ENCODE assay signal across 16 cellular contexts in the genomic region with DNA sequence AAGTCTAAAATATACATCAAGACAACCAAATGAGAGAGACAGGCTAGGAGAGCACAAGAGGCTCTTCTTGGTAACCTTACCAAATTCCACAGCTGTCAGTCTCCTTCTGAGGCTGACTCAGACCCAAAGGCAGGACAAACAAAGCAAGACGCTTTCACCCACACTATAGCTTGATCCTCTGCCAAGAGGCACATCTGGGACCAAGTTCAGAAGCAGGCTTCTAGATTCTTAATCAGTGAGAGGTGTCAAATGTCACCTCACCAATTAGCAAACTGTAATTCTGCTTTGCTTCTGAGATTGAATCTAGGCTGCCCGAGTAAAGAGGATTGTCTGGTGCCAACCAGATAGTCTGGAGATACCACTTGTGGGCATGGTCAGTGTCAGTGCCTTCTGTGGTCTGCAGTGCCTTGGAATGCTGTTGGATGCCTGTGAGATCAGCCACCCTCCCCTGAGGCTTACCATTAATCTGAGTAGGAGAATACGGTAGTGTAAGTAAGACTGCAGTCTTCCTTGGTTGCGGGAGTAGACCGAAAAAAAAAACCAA.
DNase-seq lines count a peak whose midpoint lies in the region; ATAC-seq and TF ChIP-seq lines count a peak whose summit lies in the region.
"Had no signal": no experiment of that assay in that cellular context is flagged by ENCODE, and none has a peak within 500 bp of the region (broad histone marks: within the 10 kb centered on the region; RNA-seq: fewer than 3 reads in every experiment).

No MANE protein-coding gene starts in this region.

- no peak overlapping the region for H2BK5ac ChIP-seq in mesenchymal stem cell (ENCODE audit: low read depth, low read length, poor library complexity, severe bottlenecking)

- no peaks in the 10 kb centered on the region for H3K9me3 ChIP-seq in mesenchymal stem cell (ENCODE audit: control insufficient read depth, low read length)

- 18% methylated on average over 2 of the region's 5 CpGs for WGBS in mesenchymal stem cell

- no peak overlapping the region for H3K4me2 ChIP-seq in mesenchymal stem cell (ENCODE audit: low read length, poor library complexity, severe bottlenecking)

- no peak overlapping the region for H3K4ac ChIP-seq in mesenchymal stem cell (ENCODE audit: low read depth in 1 of 2, low read length in 2 of 2)

- H2BK15ac ChIP-seq in mesenchymal stem cell (ENCODE audit: low read depth, poor library complexity, severe bottlenecking): no peak overlapping the region

- H3K9me3 Mint-ChIP-seq in stimulated activated naive CD8-positive, alpha-beta T cell treated with anti-CD3 and anti-CD28 coated beads, Interleukin-15, amount 100 ng/mL, for 72 hours: peaks cover 0 to 13% of the 10 kb centered on the region in 2 donors
- H3K9me3 Mint-ChIP-seq: activated CD4-positive, alpha-beta memory T cell treated with anti-CD3 and anti-CD28 coated beads, Interleukin-2, amount 10 ng/mL, durations not matched to agents 7 days and 5 days had no signal

- DNase-seq in COLO829 (ENCODE audit: low spot score) (peak; percentile 73), LHCN-M2 (ENCODE audit: low read depth) (peak; percentile 97), astrocyte of the cerebellum (ENCODE audit: low read depth) (peak; percentile 24), mesenchymal stem cell (peak; percentile 41), middle frontal gyrus (ENCODE audit: extremely low spot score, low spot score) (no peak)
- no peak for DNase-seq in stimulated activated naive CD8-positive, alpha-beta T cell treated with anti-CD3 and anti-CD28 coated beads, Interleukin-15, amount 100 ng/mL, for 72 hours
- DNase-seq: activated CD4-positive, alpha-beta memory T cell treated with anti-CD3 and anti-CD28 coated beads, Interleukin-2, amount 10 ng/mL, durations not matched to agents 7 days and 5 days; activated naive CD4-positive, alpha-beta T cell treated with anti-CD3 and anti-CD28 coated beads, Interleukin-2, amount 50 U/mL, for 16 hours; CD4-positive, CD25-positive, alpha-beta regulatory T cell; NCI-H1436; nucleus accumbens; stimulated activated CD4-positive, alpha-beta T cell treated with anti-CD3 and anti-CD28 coated beads, Interleukin-4, amount 100 ng/mL, for 4 hours; stimulated activated naive CD8-positive, alpha-beta T cell treated with anti-CD3 and anti-CD28 coated beads, Interleukin-15, Interleukin-2, amounts not matched to agents 100 U/mL and 50 U/mL, for 24 hours; T-helper 2 cell had no signal

- in situ Hi-C loops in astrocyte of the cerebellum (cut with HindIII; ENCODE audit: low sequenced_read_pairs): no loop called here

- peaks cover 3% of the 10 kb centered on the region for H3K79me1 ChIP-seq in mesenchymal stem cell (replicated peaks; ENCODE audit: low read length, poor library complexity, severe bottlenecking)

- no peak overlapping the region for H2AK5ac ChIP-seq in mesenchymal stem cell (ENCODE audit: low read length, severe bottlenecking)

- no peaks in the 10 kb centered on the region for H3K27me3 ChIP-seq in mesenchymal stem cell (ENCODE audit: control insufficient read depth in 1 of 2, insufficient read depth in 1 of 2, low read length in 2 of 2)

- H4K8ac ChIP-seq in mesenchymal stem cell (ENCODE audit: low read length): peak overlapping the region; percentile 55

- H3K9ac ChIP-seq in mesenchymal stem cell (ENCODE audit: low read length): peak overlapping the region; percentile 33

- H2AFZ ChIP-seq in mesenchymal stem cell (ENCODE audit: low read depth, low read length): no peak overlapping the region

- TF ChIP-seq CTCF in astrocyte of the cerebellum (IDR thresholded peaks at IDR 0.05; ENCODE audit: low read depth, low read length, missing control alignments): no peak

- H3K4me3 ChIP-seq in astrocyte of the cerebellum (ENCODE audit: low read depth, low read length): no peak overlapping the region
- H3K4me3 ChIP-seq in mesenchymal stem cell (ENCODE audit: insufficient read depth in 1 of 2, low read depth in 1 of 2, low read length in 2 of 2): peak overlapping the region in 1 of 2 experiments; percentile 6

- no peak for ATAC-seq in GM18868 (IDR thresholded peaks at IDR 0.05; ENCODE audit: unreplicated experiment)
- no peak for ATAC-seq in stimulated activated naive CD8-positive, alpha-beta T cell treated with anti-CD3 and anti-CD28 coated beads, Interleukin-15, amount 100 ng/mL, for 72 hours
- no peak for ATAC-seq in HG02970 (IDR thresholded peaks at IDR 0.05; ENCODE audit: low FRiP score, unreplicated experiment)
- ATAC-seq: stimulated activated naive CD8-positive, alpha-beta T cell treated with anti-CD3 and anti-CD28 coated beads, Interleukin-15, Interleukin-2, amounts not matched to agents 100 U/mL and 50 U/mL, for 24 hours had no signal

- H3K14ac ChIP-seq in mesenchymal stem cell (ENCODE audit: low read length in 2 of 2): no peak overlapping the region

- no peaks in the 10 kb centered on the region for H3K27me3 Mint-ChIP-seq in stimulated activated naive CD8-positive, alpha-beta T cell treated with anti-CD3 and anti-CD28 coated beads, Interleukin-15, amount 100 ng/mL, for 72 hours
- H3K27me3 Mint-ChIP-seq: activated CD4-positive, alpha-beta memory T cell treated with anti-CD3 and anti-CD28 coated beads, Interleukin-2, amount 10 ng/mL, durations not matched to agents 7 days and 5 days; CD4-positive, CD25-positive, alpha-beta regulatory T cell had no signal

- no peak overlapping the region for H2BK120ac ChIP-seq in mesenchymal stem cell (ENCODE audit: low read depth, low read length)

- no peak overlapping the region for H3K27ac ChIP-seq in mesenchymal stem cell (ENCODE audit: low read length, poor library complexity, severe bottlenecking)

- H4K91ac ChIP-seq in mesenchymal stem cell (ENCODE audit: low read length): no peak overlapping the region

- H3K4me3 Mint-ChIP-seq in stimulated activated naive CD8-positive, alpha-beta T cell treated with anti-CD3 and anti-CD28 coated beads, Interleukin-15, amount 100 ng/mL, for 72 hours: no peak overlapping the region
- H3K4me3 Mint-ChIP-seq: activated CD4-positive, alpha-beta memory T cell treated with anti-CD3 and anti-CD28 coated beads, Interleukin-2, amount 10 ng/mL, durations not matched to agents 7 days and 5 days; CD4-positive, CD25-positive, alpha-beta regulatory T cell had no signal

- peaks cover 4% of the 10 kb centered on the region for H3K4me1 ChIP-seq in mesenchymal stem cell (ENCODE audit: control insufficient read depth, insufficient read depth, low read depth, low read length)

- H3K27ac Mint-ChIP-seq in stimulated activated naive CD8-positive, alpha-beta T cell treated with anti-CD3 and anti-CD28 coated beads, Interleukin-15, amount 100 ng/mL, for 72 hours: peak overlapping the region in 1 of 2 donors; percentile 9
- H3K27ac Mint-ChIP-seq: activated CD4-positive, alpha-beta memory T cell treated with anti-CD3 and anti-CD28 coated beads, Interleukin-2, amount 10 ng/mL, durations not matched to agents 7 days and 5 days; CD4-positive, CD25-positive, alpha-beta regulatory T cell had no signal

- no peaks in the 10 kb centered on the region for H3K4me1 Mint-ChIP-seq in stimulated activated naive CD8-positive, alpha-beta T cell treated with anti-CD3 and anti-CD28 coated beads, Interleukin-15, amount 100 ng/mL, for 72 hours
- H3K4me1 Mint-ChIP-seq: activated CD4-positive, alpha-beta memory T cell treated with anti-CD3 and anti-CD28 coated beads, Interleukin-2, amount 10 ng/mL, durations not matched to agents 7 days and 5 days; CD4-positive, CD25-positive, alpha-beta regulatory T cell had no signal

- no peak overlapping the region for H2BK12ac ChIP-seq in mesenchymal stem cell (ENCODE audit: low read length in 2 of 2)

- H3K36me3 ChIP-seq in mesenchymal stem cell (ENCODE audit: control insufficient read depth in 1 of 2, insufficient read depth in 2 of 2, low read depth in 1 of 2, low read length in 2 of 2): no peaks in the 10 kb centered on the region

- peak overlapping the region in 1 of 2 experiments; percentile 18 for H3K18ac ChIP-seq in mesenchymal stem cell (ENCODE audit: low read depth in 1 of 2, low read length in 2 of 2)

- H3K23ac ChIP-seq in mesenchymal stem cell (ENCODE audit: low read length in 2 of 2): no peak overlapping the region

Comparison
In these comparisons a context has a peak if more than half of its experiments do, and no peak if none do; other contexts are left out.
1. DNase-seq: peak in COLO829 (single experiment), LHCN-M2 (single experiment), astrocyte of the cerebellum (single experiment) and mesenchymal stem cell (single experiment); none in middle frontal gyrus (single experiment) and stimulated activated naive CD8-positive, alpha-beta T cell treated with anti-CD3 and anti-CD28 coated beads, Interleukin-15, amount 100 ng/mL, for 72 hours (0 of 2).